ENCODE assay signal across 8 cellular contexts in the genomic region with DNA sequence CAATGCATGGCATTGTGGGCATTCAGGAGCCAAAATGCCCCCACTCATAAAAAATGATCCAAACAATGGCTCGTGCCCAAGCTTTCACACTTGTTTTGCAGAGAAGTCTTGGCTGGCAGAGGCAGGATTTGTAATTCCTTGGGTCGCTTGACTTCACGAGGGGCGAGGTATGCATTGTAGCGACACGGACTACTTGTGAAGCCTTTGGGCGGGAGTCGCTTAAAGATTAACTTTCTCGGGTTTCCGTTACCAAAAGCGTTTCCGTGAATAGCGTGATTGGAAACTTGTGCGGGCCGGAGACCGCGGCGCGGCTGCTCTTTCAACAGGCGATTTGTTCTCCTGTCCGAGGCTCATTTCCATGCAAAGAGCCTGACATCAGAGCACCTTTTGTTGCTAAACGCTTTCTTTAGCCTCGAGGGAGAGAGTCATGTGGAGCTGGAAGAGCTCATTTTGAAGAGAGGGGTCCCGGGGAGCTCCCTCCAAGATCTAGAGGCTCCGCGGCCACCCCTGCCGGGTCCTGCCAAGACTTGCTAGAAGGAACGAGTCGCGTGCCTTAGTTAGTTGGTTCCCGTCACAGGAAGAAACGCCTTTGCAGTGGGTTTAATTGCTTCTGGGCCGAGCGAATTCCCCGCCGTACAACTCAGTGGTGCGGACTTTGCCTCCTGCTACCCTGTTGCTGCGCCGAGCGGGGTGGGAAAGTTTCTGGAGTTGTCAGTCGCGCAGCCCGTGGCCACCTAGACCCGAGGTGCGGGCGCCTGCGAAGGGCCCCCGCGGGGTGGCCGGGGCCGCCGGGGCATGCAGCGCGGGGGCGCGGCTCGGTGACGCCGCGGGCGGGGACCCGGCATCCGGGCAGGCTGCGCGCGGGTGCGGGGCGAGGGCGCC. TPM values are rescaled to one million over a fixed set of nuclear protein-coding genes. Genes with fewer than 3 reads are reported as not detected.
A peak's percentile ranks its signal among the peaks of the same experiment; 100 is the strongest.
DNase-seq lines count a peak whose midpoint lies in the region; ATAC-seq, FAIRE-seq and TF ChIP-seq lines count a peak whose summit lies in the region.

SASH1 (plus strand) TSS at position 693 of the 882 bp plus-strand sequence. CDS start 230 bp downstream, outside the sequence.

- intact Hi-C loops in left ventricle myocardium inferior (cut with micrococcal nuclease) = loop anchor here (10.0 kb wide), 1 partner anchor 122 kb away; no protein-coding TSS in a partner anchor

- peak within 1 kb of the TSS; percentile 99 for H3K27ac Mint-ChIP-seq in astrocyte (ENCODE audit: unreplicated experiment)
- peak within 1 kb of the TSS; percentile 99 for H3K27ac Mint-ChIP-seq in osteocyte (ENCODE audit: unreplicated experiment)

- H3K4me3 ChIP-seq in NT2/D1 (ENCODE audit: insufficient read length, low read depth) (peak within 1 kb of the TSS; percentile 78), astrocyte (ENCODE audit: insufficient read depth, low read depth, low read length) (peak within 1 kb of the TSS; percentile 72), left ventricle myocardium inferior (peak within 1 kb of the TSS; percentile 83)

- H2AFZ ChIP-seq in astrocyte (ENCODE audit: low read depth, low read length) = peak within 1 kb of the TSS; percentile 94

- H3K79me2 ChIP-seq in astrocyte (ENCODE audit: insufficient read depth, low read length) = peaks cover 6% of the 10 kb centered on the region

- no peaks in the 10 kb centered on the region for H3K9me3 ChIP-seq in NT2/D1 (ENCODE audit: insufficient read depth, low read length)
- H3K9me3 ChIP-seq in astrocyte (ENCODE audit: insufficient read depth, low read depth, low read length) = no peaks in the 10 kb centered on the region
- no peaks in the 10 kb centered on the region for H3K9me3 ChIP-seq in left ventricle myocardium inferior (replicated peaks)

- H3K4me2 ChIP-seq in astrocyte (ENCODE audit: low read length) = peak within 1 kb of the TSS; percentile 99

- H3K9ac ChIP-seq in NT2/D1 (ENCODE audit: insufficient read length, low read depth) = peak within 1 kb of the TSS; percentile 86
- peak within 1 kb of the TSS; percentile 96 for H3K9ac ChIP-seq in astrocyte (ENCODE audit: low read length)

- ATAC-seq in GM19324 (IDR thresholded peaks at IDR 0.05; ENCODE audit: low FRiP score, unreplicated experiment) = peak; percentile 76
- peak; percentile 78 for ATAC-seq in HG03457 (IDR thresholded peaks at IDR 0.05; ENCODE audit: unreplicated experiment)

- DNase-seq in C1 segment of cervical spinal cord (lab: John Stamatoyannopoulos, UW) (peak in 13 of 14 donors; percentile 42 to 95 (median 82)), NT2/D1 (ENCODE audit: low read depth, low spot score) (peak; percentile 86), astrocyte (ENCODE audit: low read depth) (peak; percentile 78), left ventricle myocardium inferior (peak; percentile 66), osteocyte (ENCODE audit: extremely low spot score, unreplicated experiment) (peak; percentile 87), AML-193 (lab: John Stamatoyannopoulos, UW) (no peak)

- peaks cover 4% of the 10 kb centered on the region for H3K4me1 ChIP-seq in NT2/D1 (ENCODE audit: insufficient read depth, insufficient read length)
- H3K4me1 ChIP-seq in astrocyte (ENCODE audit: insufficient read depth, low read length) = peaks cover 10% of the 10 kb centered on the region
- H3K4me1 ChIP-seq in left ventricle myocardium inferior = peaks cover 51% of the 10 kb centered on the region

- H3K36me3 Mint-ChIP-seq in astrocyte (ENCODE audit: low read depth, unreplicated experiment) (no peaks in the 10 kb centered on the region), osteocyte (ENCODE audit: unreplicated experiment) (peaks cover 2% of the 10 kb centered on the region)

- no peaks in the 10 kb centered on the region for H4K20me1 ChIP-seq in astrocyte (ENCODE audit: insufficient read depth, low read length)

- FAIRE-seq in astrocyte (lab: Jason Lieb, UNC) = no peak

- H3K36me3 ChIP-seq in NT2/D1 (ENCODE audit: insufficient read depth, insufficient read length, low read length) = no peaks in the 10 kb centered on the region
- H3K36me3 ChIP-seq in astrocyte (ENCODE audit: insufficient read depth, low read length) = no peaks in the 10 kb centered on the region
- H3K36me3 ChIP-seq in left ventricle myocardium inferior = no peaks in the 10 kb centered on the region

- H3K4me3 Mint-ChIP-seq in astrocyte (ENCODE audit: unreplicated experiment) (peak within 1 kb of the TSS; percentile 97), osteocyte (ENCODE audit: unreplicated experiment) (peak within 1 kb of the TSS; percentile 95)

- H3K4me1 Mint-ChIP-seq in astrocyte (ENCODE audit: low read depth, unreplicated experiment) (peaks cover 18% of the 10 kb centered on the region), osteocyte (ENCODE audit: unreplicated experiment) (peaks cover 44% of the 10 kb centered on the region)

- H3K27ac ChIP-seq in astrocyte (ENCODE audit: low read depth, low read length) (peak within 1 kb of the TSS; percentile 88), left ventricle myocardium inferior (replicated peaks) (peak within 1 kb of the TSS; percentile 95)

- no peaks in the 10 kb centered on the region for H3K27me3 Mint-ChIP-seq in astrocyte (ENCODE audit: low read depth, unreplicated experiment)
- no peaks in the 10 kb centered on the region for H3K27me3 Mint-ChIP-seq in osteocyte (ENCODE audit: unreplicated experiment)

- TF ChIP-seq CTCF in astrocyte (IDR thresholded peaks at IDR 0.05; ENCODE audit: insufficient read depth, low read depth, low read length) = no peak
- no peak for TF ChIP-seq CTCF in left ventricle myocardium inferior (IDR thresholded peaks at IDR 0.05; ENCODE audit: borderline replicate concordance)
- TF ChIP-seq CTCF in osteocyte (IDR thresholded peaks at IDR 0.05) = no peak

- H3K27me3 ChIP-seq in NT2/D1 (ENCODE audit: insufficient read depth, insufficient read length) (no peaks in the 10 kb centered on the region), astrocyte (ENCODE audit: insufficient read depth, low read length) (no peaks in the 10 kb centered on the region), left ventricle myocardium inferior (ENCODE audit: low read depth) (no peaks in the 10 kb centered on the region)

- no peaks in the 10 kb centered on the region for H3K9me3 Mint-ChIP-seq in astrocyte (ENCODE audit: unreplicated experiment)
- no peaks in the 10 kb centered on the region for H3K9me3 Mint-ChIP-seq in osteocyte (ENCODE audit: unreplicated experiment)

RNA-seq across cellular contexts. Expression of gene SASH1, which starts in this region (rescaled TPM):
- 13.3 and 15.5 TPM in 2 replicates for total RNA-seq in astrocyte
- 22.5 TPM for total RNA-seq in left ventricle myocardium inferior
- total RNA-seq in osteocyte = 70.6 and 75.7 TPM in 2 replicates

Comparison
In these comparisons a context has a peak if more than half of its experiments do, and no peak if none do; other contexts are left out.
1. DNase-seq: peak in C1 segment of cervical spinal cord (13 of 14), NT2/D1 (single experiment), astrocyte (single experiment), left ventricle myocardium inferior (single experiment) and osteocyte (single experiment); none in AML-193 (0 of 2).
2. Peak in every context shown above with its lines, with median percentiles within 50 percentile points of each other: H3K4me3 ChIP-seq.